Comparison of ENCODE assay signal across 9 cellular contexts in genomic region chr3:58874248-58874741, GRCh38.
DNase-seq lines count a peak whose midpoint lies in the region; ATAC-seq, FAIRE-seq and TF ChIP-seq lines count a peak whose summit lies in the region.
"Had no signal": no experiment of that assay in that cellular context is flagged by ENCODE, and none has a peak within 500 bp of the region (broad histone marks: within the 10 kb centered on the region; RNA-seq: fewer than 3 reads in every experiment).

No MANE protein-coding gene starts in this region.

- H2BK5ac ChIP-seq in neuronal stem cell (ENCODE audit: low read length): no peak overlapping the region

- no peak overlapping the region for H3K18ac ChIP-seq in neuronal stem cell (ENCODE audit: low read length)

- no peaks in the 10 kb centered on the region for H3K4me1 ChIP-seq in neuronal stem cell (ENCODE audit: control insufficient read depth in 2 of 2, insufficient read depth in 1 of 2, low read depth in 1 of 2, low read length in 2 of 2)
- no peaks in the 10 kb centered on the region for H3K4me1 ChIP-seq in endodermal cell (ENCODE audit: control insufficient read depth, insufficient read depth, low read length)
- H3K4me1 ChIP-seq: gastrocnemius medialis had no signal

- H3K23ac ChIP-seq in neuronal stem cell (ENCODE audit: low read depth, low read length, poor library complexity): no peak overlapping the region

- H3K4me3 Mint-ChIP-seq in activated CD4-positive, alpha-beta T cell treated with anti-CD3 and anti-CD28 coated beads, Interleukin-2, amount 10 ng/mL, durations not matched to agents 7 days and 5 days: no peak overlapping the region
- no peak overlapping the region for H3K4me3 Mint-ChIP-seq in endodermal cell

- H3K9ac ChIP-seq in neuronal stem cell (ENCODE audit: low read depth, low read length, poor library complexity) (no peak overlapping the region), endodermal cell (ENCODE audit: extremely low read depth, low read length, poor library complexity, severe bottlenecking) (no peak overlapping the region)

- peaks cover 14% of the 10 kb centered on the region for H3K4me1 Mint-ChIP-seq in activated CD4-positive, alpha-beta T cell treated with anti-CD3 and anti-CD28 coated beads, Interleukin-2, amount 10 ng/mL, durations not matched to agents 7 days and 5 days
- H3K4me1 Mint-ChIP-seq in endodermal cell: no peaks in the 10 kb centered on the region

- no peak overlapping the region for H2BK12ac ChIP-seq in neuronal stem cell (ENCODE audit: low read length)

- no peaks in the 10 kb centered on the region for H3K9me3 Mint-ChIP-seq in activated CD4-positive, alpha-beta T cell treated with anti-CD3 and anti-CD28 coated beads, Interleukin-2, amount 10 ng/mL, durations not matched to agents 7 days and 5 days
- no peaks in the 10 kb centered on the region for H3K9me3 Mint-ChIP-seq in endodermal cell

- POLR2A ChIA-PET in activated CD4-positive, alpha-beta T cell treated with anti-CD3 and anti-CD28 coated beads, Interleukin-2, amount 10 ng/mL, durations not matched to agents 7 days and 5 days (lab: Charles Lee): no interaction called here

- no peak for TF ChIP-seq CTCF in endodermal cell (conservative IDR thresholded peaks at IDR 0.05)

- H2BK120ac ChIP-seq in neuronal stem cell (ENCODE audit: low read depth, low read length): no peak overlapping the region

- H3K36me3 Mint-ChIP-seq in activated CD4-positive, alpha-beta T cell treated with anti-CD3 and anti-CD28 coated beads, Interleukin-2, amount 10 ng/mL, durations not matched to agents 7 days and 5 days (ENCODE audit: low read depth): no peaks in the 10 kb centered on the region
- no peaks in the 10 kb centered on the region for H3K36me3 Mint-ChIP-seq in endodermal cell (ENCODE audit: low read depth)

- H4K8ac ChIP-seq in neuronal stem cell (ENCODE audit: low read depth, low read length): no peak overlapping the region

- H2AK5ac ChIP-seq in neuronal stem cell (ENCODE audit: low read depth, low read length): no peak overlapping the region

- H3K27ac ChIP-seq in neuronal stem cell (replicated peaks; ENCODE audit: low read length) (no peak overlapping the region), endodermal cell (ENCODE audit: low read depth, low read length) (no peak overlapping the region)
- H3K27ac ChIP-seq: gastrocnemius medialis had no signal

- H3K36me3 ChIP-seq in neuronal stem cell (replicated peaks in 1 of 2; ENCODE audit: control insufficient read depth in 2 of 2, insufficient read depth in 2 of 2, low read length in 2 of 2) (no peaks in the 10 kb centered on the region), endodermal cell (ENCODE audit: control insufficient read depth, insufficient read depth, low read length) (no peaks in the 10 kb centered on the region)
- H3K36me3 ChIP-seq: gastrocnemius medialis had no signal

- CTCF ChIA-PET in activated CD4-positive, alpha-beta T cell treated with anti-CD3 and anti-CD28 coated beads, Interleukin-2, amount 10 ng/mL, durations not matched to agents 7 days and 5 days (lab: Charles Lee): no interaction called here

- no peak for TF ChIP-seq POLR2A in GM12891 (IDR thresholded peaks at IDR 0.05; ENCODE audit: low read depth, low read length)

- H3K4ac ChIP-seq in neuronal stem cell (ENCODE audit: low read length): no peak overlapping the region

- no peak for FAIRE-seq in GM12891 (lab: Jason Lieb, UNC)

- DNase-seq in activated CD4-positive, alpha-beta T cell treated with anti-CD3 and anti-CD28 coated beads, Interleukin-2, amount 10 ng/mL, durations not matched to agents 7 days and 5 days: no peak
- no peak for DNase-seq in activated CD4-positive, alpha-beta T cell treated with anti-CD3 and anti-CD28 coated beads for 1 hour
- DNase-seq in NCI-H187 (lab: John Stamatoyannopoulos, UW) (peak; percentile 55 to 57), neuronal stem cell (ENCODE audit: low spot score) (no peak), endodermal cell (no peak), GOT3 (lab: John Stamatoyannopoulos, UW) (no peak), GM12891 (ENCODE audit: insufficient read length, low spot score) (no peak)
- DNase-seq: gastrocnemius medialis had no signal

- H4K91ac ChIP-seq in neuronal stem cell (ENCODE audit: low read depth, low read length, poor library complexity): no peak overlapping the region

- H3K4me3 ChIP-seq in neuronal stem cell (ENCODE audit: low read length in 2 of 2) (no peak overlapping the region), endodermal cell (ENCODE audit: low read length) (no peak overlapping the region)
- H3K4me3 ChIP-seq: gastrocnemius medialis had no signal

- H3K14ac ChIP-seq in neuronal stem cell (ENCODE audit: low read length): no peak overlapping the region

- H3K4me2 ChIP-seq in neuronal stem cell (ENCODE audit: insufficient read depth, low read length, poor library complexity, severe bottlenecking): no peak overlapping the region

- no CpG with 5 or more reads among the region's 5 CpGs for WGBS in neuronal stem cell (ENCODE audit: extremely low coverage in 2 of 2, insufficient read length in 2 of 2, insufficient replicate concordance in 1 of 2), 2 donors
- WGBS in endodermal cell (ENCODE audit: insufficient coverage in 1 of 2, insufficient read length in 1 of 2), 2 experiments: 92 to 96% methylated on average over 5 of the region's 5 CpGs

- no peak overlapping the region for H2BK15ac ChIP-seq in neuronal stem cell (ENCODE audit: low read length)

- H3K27me3 ChIP-seq in neuronal stem cell (ENCODE audit: control insufficient read depth in 3 of 3, insufficient read depth in 3 of 3, low read depth in 1 of 3, low read length in 3 of 3): no peaks in the 10 kb centered on the region
- H3K27me3 ChIP-seq in endodermal cell (ENCODE audit: control insufficient read depth, insufficient read depth, low read length, poor library complexity, severe bottlenecking): no peaks in the 10 kb centered on the region
- H3K27me3 ChIP-seq: gastrocnemius medialis had no signal

- peak; percentile 73 for ATAC-seq in HG02642 (IDR thresholded peaks at IDR 0.05; ENCODE audit: poor library complexity, unreplicated experiment)
- ATAC-seq: gastrocnemius medialis had no signal

- H3K9me3 ChIP-seq in neuronal stem cell (replicated peaks in 1 of 2; ENCODE audit: control insufficient read depth in 2 of 2, insufficient read depth in 1 of 2, low read depth in 1 of 2, low read length in 2 of 2): no peaks in the 10 kb centered on the region
- no peaks in the 10 kb centered on the region for H3K9me3 ChIP-seq in endodermal cell (ENCODE audit: control insufficient read depth, low read length)
- H3K9me3 ChIP-seq: gastrocnemius medialis had no signal

- H3K27ac Mint-ChIP-seq in activated CD4-positive, alpha-beta T cell treated with anti-CD3 and anti-CD28 coated beads, Interleukin-2, amount 10 ng/mL, durations not matched to agents 7 days and 5 days: peak overlapping the region; percentile 10
- H3K27ac Mint-ChIP-seq in endodermal cell: no peak overlapping the region

- peaks cover 3% of the 10 kb centered on the region for H3K27me3 Mint-ChIP-seq in activated CD4-positive, alpha-beta T cell treated with anti-CD3 and anti-CD28 coated beads, Interleukin-2, amount 10 ng/mL, durations not matched to agents 7 days and 5 days
- no peaks in the 10 kb centered on the region for H3K27me3 Mint-ChIP-seq in endodermal cell (ENCODE audit: insufficient read depth)

- H3K79me1 ChIP-seq in neuronal stem cell (ENCODE audit: low read depth, low read length): no peaks in the 10 kb centered on the region

- peak overlapping the region; percentile 12 for H2AFZ ChIP-seq in neuronal stem cell (ENCODE audit: low read length)

TF ChIP-seq in GM12891, 5 proteins besides CTCF, POLR2A, EP300 and RAD21:
- TF ChIP-seq POU2F2 (IDR thresholded peaks at IDR 0.05; ENCODE audit: low read depth, low read length) (no peak), TAF1 (IDR thresholded peaks at IDR 0.05; ENCODE audit: low read depth, low read length) (no peak), POLR2AphosphoS5 (IDR thresholded peaks at IDR 0.05; ENCODE audit: low read depth, low read length) (no peak), PAX5 (IDR thresholded peaks at IDR 0.05; ENCODE audit: insufficient read depth, low read length, severe bottlenecking) (no peak), SPI1 (IDR thresholded peaks at IDR 0.05; ENCODE audit: low read depth, low read length) (no peak)

Comparison
In these comparisons a context has a peak if more than half of its experiments do, and no peak if none do; other contexts are left out.
1. DNase-seq: peak in NCI-H187 (2 of 2); none in activated CD4-positive, alpha-beta T cell treated with anti-CD3 and anti-CD28 coated beads, Interleukin-2, amount 10 ng/mL, durations not matched to agents 7 days and 5 days (single experiment), activated CD4-positive, alpha-beta T cell treated with anti-CD3 and anti-CD28 coated beads for 1 hour (single experiment), neuronal stem cell (single experiment), endodermal cell (single experiment), GOT3 (single experiment) and GM12891 (single experiment).